ENCODE assay signal across 26 cellular contexts in the genomic region with DNA sequence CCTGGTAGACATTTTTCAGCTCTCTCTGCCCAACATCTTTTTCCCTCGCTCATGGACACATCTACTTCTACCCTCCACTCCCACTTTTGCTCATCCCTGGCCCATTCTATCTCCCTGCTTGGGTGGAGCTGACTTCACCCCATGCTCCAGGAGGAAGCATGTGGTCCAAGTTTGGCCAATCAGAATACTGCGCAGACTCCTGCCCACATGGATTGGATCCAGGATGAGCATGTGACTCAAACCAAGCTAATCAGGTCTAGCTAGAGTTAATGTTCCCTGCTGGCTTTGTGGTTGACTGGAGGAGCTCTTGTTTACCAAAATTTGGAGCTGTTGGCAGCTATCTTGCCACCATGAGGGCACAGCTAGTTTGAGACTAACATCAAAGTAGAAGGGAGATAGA.
"Had no signal": no experiment of that assay in that cellular context is flagged by ENCODE, and none has a peak within 500 bp of the region (broad histone marks: within the 10 kb centered on the region; RNA-seq: fewer than 3 reads in every experiment).

No MANE protein-coding gene starts in this region.

- DNase-seq: naive thymus-derived CD4-positive, alpha-beta T cell; natural killer cell; pancreas; posterior cingulate gyrus; psoas muscle; right cardiac atrium; right lobe of liver; sigmoid colon; small intestine; stimulated activated CD4-positive, alpha-beta T cell treated with anti-CD3 and anti-CD28 coated beads, Interleukin-15, amount 100 ng/mL, for 24 hours; stimulated activated CD4-positive, alpha-beta T cell treated with anti-CD3 and anti-CD28 coated beads, Interleukin-2, amount 100 ng/mL, for 24 hours; stimulated activated CD4-positive, alpha-beta T cell treated with anti-CD3 and anti-CD28 coated beads, Interleukin-2, amount 100 ng/mL, for 48 hours; stimulated activated CD4-positive, alpha-beta T cell treated with anti-CD3 and anti-CD28 coated beads, Interleukin-4, amount 100 ng/mL, for 24 hours; stimulated activated naive CD4-positive, alpha-beta T cell; stimulated activated naive CD8-positive, alpha-beta T cell treated with anti-CD3 and anti-CD28 coated beads, Interleukin-15, amount 100 ng/mL, for 72 hours; stimulated activated naive CD8-positive, alpha-beta T cell treated with anti-CD3 and anti-CD28 coated beads, Interleukin-15, Interleukin-2, amounts not matched to agents 100 U/mL and 50 U/mL, for 24 hours; substantia nigra; testis; tibial artery; transverse colon; upper lobe of left lung had no signal

- H3K9me3 ChIP-seq: pancreas, psoas muscle, right lobe of liver, sigmoid colon, suprapubic skin, testis, tibial artery, transverse colon, upper lobe of left lung, vagina had no signal

- H3K4me3 ChIP-seq: neural progenitor cell, pancreas, psoas muscle, right lobe of liver, sigmoid colon, suprapubic skin, testis, tibial artery, transverse colon, upper lobe of left lung, vagina had no signal

- H3K4me2 ChIP-seq: neural progenitor cell had no signal

- H2AFZ ChIP-seq: neural progenitor cell had no signal

- FAIRE-seq: pancreas, small intestine, urothelium cell line had no signal

- H3K27ac ChIP-seq: neural progenitor cell, pancreas, psoas muscle, right lobe of liver, sigmoid colon, suprapubic skin, testis, tibial artery, transverse colon, upper lobe of left lung, vagina had no signal

- ATAC-seq: naive thymus-derived CD4-positive, alpha-beta T cell; natural killer cell; pancreas; psoas muscle; right cardiac atrium; right lobe of liver; stimulated activated memory B cell treated with anti-CD40 and anti-IgM and Interleukin-4, amounts not matched to agents 10 μg/mL and 1 μg/mL and 100 μg/mL, for 72 hours; stimulated activated naive CD8-positive, alpha-beta T cell treated with anti-CD3 and anti-CD28 coated beads, Interleukin-15, amount 100 ng/mL, for 72 hours; stimulated activated naive CD8-positive, alpha-beta T cell treated with anti-CD3 and anti-CD28 coated beads, Interleukin-15, Interleukin-2, amounts not matched to agents 100 U/mL and 50 U/mL, for 24 hours had no signal

- H3K36me3 ChIP-seq: neural progenitor cell, pancreas, right lobe of liver, sigmoid colon, suprapubic skin, tibial artery, transverse colon, upper lobe of left lung, vagina had no signal

- H3K9ac ChIP-seq: neural progenitor cell had no signal

- H3K4me1 ChIP-seq: neural progenitor cell, psoas muscle, right lobe of liver, sigmoid colon, testis, tibial artery, vagina had no signal

- H3K27me3 ChIP-seq: neural progenitor cell, pancreas, right lobe of liver, sigmoid colon, suprapubic skin, testis, tibial artery, transverse colon, upper lobe of left lung, vagina had no signal
